9 cellular contexts compared by ENCODE assay signal in the genomic region with DNA sequence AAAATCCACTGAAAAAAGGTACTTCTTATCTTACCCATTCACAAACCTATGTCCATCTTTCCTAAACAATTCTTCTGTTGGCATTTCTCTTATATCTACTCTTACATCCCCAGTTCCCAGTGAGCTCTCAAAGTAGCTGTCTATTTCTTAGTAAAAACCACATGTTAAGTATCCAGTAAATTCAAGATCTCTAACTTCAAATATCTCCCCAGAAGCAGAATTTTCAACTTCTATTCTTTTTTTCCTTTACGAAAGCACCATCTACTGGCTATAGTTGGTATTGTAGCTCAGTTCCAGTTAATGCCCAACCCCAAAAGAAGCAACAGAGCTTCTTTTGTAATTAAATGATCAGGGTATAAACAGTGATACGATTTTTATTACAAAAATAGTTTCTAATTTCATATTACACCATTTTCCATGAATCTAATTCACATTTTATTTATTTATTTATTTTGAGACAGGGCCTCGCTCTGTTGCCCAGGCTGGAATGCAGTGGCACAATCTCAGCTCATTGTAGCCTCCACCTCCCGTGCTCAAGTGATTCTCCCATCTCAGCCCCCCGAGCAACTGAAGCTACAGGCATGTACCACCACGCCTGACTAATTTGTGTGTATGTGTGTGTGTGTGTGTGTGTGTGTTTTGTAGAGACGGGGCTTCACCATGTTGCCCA. TPM values are rescaled to one million over a fixed set of nuclear protein-coding genes. Genes with fewer than 3 reads are reported as not detected.
DNase-seq lines count a peak whose midpoint lies in the region; ATAC-seq, FAIRE-seq and TF ChIP-seq lines count a peak whose summit lies in the region.
"Had no signal": no experiment of that assay in that cellular context is flagged by ENCODE, and none has a peak within 500 bp of the region (broad histone marks: within the 10 kb centered on the region; RNA-seq: fewer than 3 reads in every experiment).

No MANE protein-coding gene starts in this region.

- peak; percentile 18 to 21 for DNase-seq in A549 (ENCODE audit: low read depth in 1 of 2, low spot score in 1 of 2)
- DNase-seq in GM10248 (ENCODE audit: extremely low spot score): peak; percentile 55
- DNase-seq in NCI-H2196 (lab: John Stamatoyannopoulos, UW; ENCODE audit: unreplicated experiment): peak; percentile 62
- DNase-seq in astrocyte (ENCODE audit: low read depth): peak; percentile 11
- peak; percentile 41 for DNase-seq in iPS-NIHi11 (ENCODE audit: low spot score)
- DNase-seq in thoracic aorta (ENCODE audit: low spot score): no peak

- H3K4me1 ChIP-seq in A549: no peaks in the 10 kb centered on the region
- no peaks in the 10 kb centered on the region for H3K4me1 ChIP-seq in astrocyte (ENCODE audit: insufficient read depth, low read length)
- H3K4me1 ChIP-seq in thoracic aorta (ENCODE audit: control insufficient read depth in 1 of 2, low read depth in 2 of 2): no peaks in the 10 kb centered on the region

- H3K4me3 ChIP-seq in A549: no peak overlapping the region
- no peak overlapping the region for H3K4me3 ChIP-seq in astrocyte (ENCODE audit: insufficient read depth, low read depth, low read length)
- H3K4me3 ChIP-seq in thoracic aorta: no peak overlapping the region

- CTCF ChIA-PET in A549 (lab: Yijun Ruan, JAX) (interaction anchor here (0.7 to 6.1 kb wide), 26 partner anchors 8 to 864 kb away, joined by 3 to 57 read pairs (median 4); no protein-coding TSS in a partner anchor), GM10248 (lab: Yijun Ruan, JAX) (interaction anchor here (0.7 to 6.5 kb wide), 36 partner anchors 8 to 437 kb away, joined by 3 to 63 read pairs (median 4); partner anchors contain the start of genes CABYR, HRH4 and IMPACT)

- TF ChIP-seq POLR2A in A549 (IDR thresholded peaks at IDR 0.05; ENCODE audit: low read length): no peak

- no peaks in the 10 kb centered on the region for H3K36me3 ChIP-seq in astrocyte (ENCODE audit: insufficient read depth, low read length)
- H3K36me3 ChIP-seq in thoracic aorta: no peaks in the 10 kb centered on the region

- no peak for TF ChIP-seq EP300 in A549 (IDR thresholded peaks at IDR 0.05)

- H3K27ac ChIP-seq in A549 (no peak overlapping the region), astrocyte (ENCODE audit: low read depth, low read length) (no peak overlapping the region), thoracic aorta (no peak overlapping the region)

- peaks cover 7% of the 10 kb centered on the region for H3K27me3 ChIP-seq in astrocyte (ENCODE audit: insufficient read depth, low read length)
- H3K27me3 ChIP-seq in thoracic aorta (replicated peaks; ENCODE audit: insufficient read depth): no peaks in the 10 kb centered on the region

- ATAC-seq in A549 (peak in 1 of 2 experiments; percentile 55; a peak in 2 of 6 replicates), thoracic aorta (ENCODE audit: insufficient number of reproducible peaks, low FRiP score, low read depth) (no peak), HG03139 (IDR thresholded peaks at IDR 0.05; ENCODE audit: unreplicated experiment) (no peak), GM19463 (IDR thresholded peaks at IDR 0.05; ENCODE audit: unreplicated experiment) (no peak)
- ATAC-seq: stimulated activated naive CD8-positive, alpha-beta T cell treated with anti-CD3 and anti-CD28 coated beads, Interleukin-15, amount 100 ng/mL, for 72 hours had no signal

- H3K4me3 Mint-ChIP-seq in astrocyte (ENCODE audit: unreplicated experiment): no peak overlapping the region
- H3K4me3 Mint-ChIP-seq: stimulated activated naive CD8-positive, alpha-beta T cell treated with anti-CD3 and anti-CD28 coated beads, Interleukin-15, amount 100 ng/mL, for 72 hours had no signal

- H3K27me3 Mint-ChIP-seq in astrocyte (ENCODE audit: low read depth, unreplicated experiment): no peaks in the 10 kb centered on the region

- no peak overlapping the region for H2AFZ ChIP-seq in astrocyte (ENCODE audit: low read depth, low read length)

- no peak overlapping the region for H3K9ac ChIP-seq in astrocyte (ENCODE audit: low read length)

- no peak overlapping the region for H3K4me2 ChIP-seq in A549
- H3K4me2 ChIP-seq in astrocyte (ENCODE audit: low read length): no peak overlapping the region

- no peaks in the 10 kb centered on the region for H3K79me2 ChIP-seq in astrocyte (ENCODE audit: insufficient read depth, low read length)

- peaks cover 3% of the 10 kb centered on the region for H3K4me1 Mint-ChIP-seq in astrocyte (ENCODE audit: low read depth, unreplicated experiment)

- POLR2A ChIA-PET in A549 (lab: Yijun Ruan, JAX): interaction anchor here (0.9 to 1.0 kb wide), 3 partner anchors 92 to 350 kb away, joined by 3 to 6 read pairs (median 4); partner anchors contain the start of genes CABYR and OSBPL1A
- POLR2A ChIA-PET in GM10248 (lab: Yijun Ruan, JAX): interaction anchor here (1.0 kb wide), 1 partner anchor 350 kb away, joined by 4 read pairs; the partner anchor contains the start of gene CABYR

- FAIRE-seq in A549 (lab: Jason Lieb, UNC) (no peak), astrocyte (lab: Jason Lieb, UNC) (no peak)

- peak; percentile 55 to 61 for TF ChIP-seq RAD21 in A549 (conservative IDR thresholded peaks at IDR 0.05 in 1 of 2, IDR thresholded peaks at IDR 0.05 in 1 of 2)

- H3K9me3 ChIP-seq in A549: no peaks in the 10 kb centered on the region
- no peaks in the 10 kb centered on the region for H3K9me3 ChIP-seq in astrocyte (ENCODE audit: insufficient read depth, low read depth, low read length)
- H3K9me3 ChIP-seq in thoracic aorta: no peaks in the 10 kb centered on the region

- H3K27ac Mint-ChIP-seq in astrocyte (ENCODE audit: unreplicated experiment): peak overlapping the region; percentile 5
- H3K27ac Mint-ChIP-seq: stimulated activated naive CD8-positive, alpha-beta T cell treated with anti-CD3 and anti-CD28 coated beads, Interleukin-15, amount 100 ng/mL, for 72 hours had no signal

- peaks cover 2% of the 10 kb centered on the region for H3K9me3 Mint-ChIP-seq in astrocyte (ENCODE audit: unreplicated experiment)
- H3K9me3 Mint-ChIP-seq: stimulated activated naive CD8-positive, alpha-beta T cell treated with anti-CD3 and anti-CD28 coated beads, Interleukin-15, amount 100 ng/mL, for 72 hours had no signal

- no peaks in the 10 kb centered on the region for H4K20me1 ChIP-seq in astrocyte (ENCODE audit: insufficient read depth, low read length)

- H3K36me3 Mint-ChIP-seq in astrocyte (ENCODE audit: low read depth, unreplicated experiment): no peaks in the 10 kb centered on the region

- peak; percentile 55 for TF ChIP-seq CTCF in A549 (IDR thresholded peaks at IDR 0.05)
- peak; percentile 68 for TF ChIP-seq CTCF in GM10248 (IDR thresholded peaks at IDR 0.05; ENCODE audit: control extremely low read depth, extremely low read depth, low read depth, missing control alignments)
- peak; percentile 76 for TF ChIP-seq CTCF in astrocyte (IDR thresholded peaks at IDR 0.05; ENCODE audit: insufficient read depth, low read depth, low read length)
- TF ChIP-seq CTCF in thoracic aorta (IDR thresholded peaks at IDR 0.05): peak; percentile 75

- WGBS in A549 (ENCODE audit: missing lambda C conversion rate): 26% methylated on average over 6 of the region's 7 CpGs

TF ChIP-seq in A549, 52 proteins besides CTCF, POLR2A, EP300 and RAD21:
- TF ChIP-seq RARB (CRISPR knock-in tag; IDR thresholded peaks at IDR 0.05) (no peak), SMC3 (IDR thresholded peaks at IDR 0.05) (peak; percentile 37; the same call in 2 of the 3 replicates)

RNA-seq across cellular contexts. Expression of gene HRH4, which starts 28.5 kb away (rescaled TPM):
- polyA plus RNA-seq in A549 (2011; rRNA removed) (0.07 and 0.08 TPM in 2 replicates), A549 (2017; fragmentation: RNase III; extraction: RNeasy Plus Mini Kit Qiagen cat#74134 plus additional on column Dnase treatment) (0.04 to 0.07 TPM (median 0.07 TPM) in 3 replicates)
- polyA plus RNA-seq in A549 (2012; cell fraction: cytosol; rRNA removed): 0.01 TPM in 1 of 2 replicates, not detected in the other
- polyA plus RNA-seq in A549 (2012; cell fraction: nucleus; rRNA removed): 0.01 and 0.06 TPM in 2 replicates
- polyA minus RNA-seq in A549 (2011; rRNA and poly(A)+ RNA removed): not detected in 2 replicates
- total RNA-seq in astrocyte (0.17 and 0.25 TPM in 2 replicates), thoracic aorta (1 to 10 TPM in 1 of 2 donors, not detected in 1; 2.5 TPM)
